Comparison of ENCODE assay signal across 19 cellular contexts in the genomic region with DNA sequence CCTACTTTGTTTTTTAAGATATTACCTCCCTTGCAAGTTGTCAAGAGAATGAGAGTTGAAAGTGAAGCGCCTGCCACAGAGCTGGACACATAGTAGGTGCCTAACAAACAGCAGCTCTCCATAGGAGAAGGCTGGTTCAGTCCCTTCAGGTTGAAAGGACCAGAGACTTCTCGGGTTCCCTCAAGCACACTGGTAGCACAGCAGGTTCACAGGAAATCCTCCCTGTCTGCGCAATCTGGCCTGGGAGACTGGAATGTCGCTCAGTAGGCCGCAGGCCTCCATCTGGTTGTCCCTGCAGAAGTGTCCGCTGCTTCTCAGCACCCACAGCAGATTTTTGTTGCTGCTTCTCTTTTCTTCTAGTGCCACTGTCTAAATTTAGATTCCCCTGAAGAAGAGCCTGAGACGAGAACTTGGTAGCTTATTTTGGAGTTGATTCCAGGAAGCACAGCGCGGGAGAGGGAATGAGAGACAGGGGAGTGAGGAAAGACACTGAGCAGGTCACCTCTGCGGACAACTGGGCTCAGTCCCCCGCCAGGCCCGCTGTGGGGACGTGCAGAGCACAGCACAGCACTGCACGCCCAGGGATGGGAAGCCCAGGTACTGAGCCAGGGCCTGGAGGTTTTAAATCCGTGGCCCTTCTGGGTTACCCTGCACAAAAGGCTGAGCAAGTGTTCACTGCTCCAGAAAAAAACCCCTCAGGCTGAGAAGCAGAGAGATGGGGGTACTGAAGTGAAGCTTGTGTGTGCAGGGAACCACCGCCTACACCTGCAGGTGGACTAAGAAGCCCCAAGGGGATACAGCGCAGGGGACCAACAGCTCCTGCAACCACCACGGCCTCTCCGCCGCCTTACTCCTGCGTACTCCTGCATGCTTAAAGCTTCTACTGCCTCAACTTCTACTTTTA. TPM values are rescaled to one million over a fixed set of nuclear protein-coding genes. Genes with fewer than 3 reads are reported as not detected.
DNase-seq lines count a peak whose midpoint lies in the region; ATAC-seq, FAIRE-seq and TF ChIP-seq lines count a peak whose summit lies in the region.
"Had no signal": no experiment of that assay in that cellular context is flagged by ENCODE, and none has a peak within 500 bp of the region (broad histone marks: within the 10 kb centered on the region; RNA-seq: fewer than 3 reads in every experiment).

No MANE protein-coding gene starts in this region.

- POLR2A ChIA-PET in H1 (lab: Charles Lee; ENCODE audit: partially characterized antibody): interaction anchor here (0.9 to 1.9 kb wide), 6 partner anchors 10 to 97 kb away, joined by 3 to 8 read pairs (median 3); no protein-coding TSS in a partner anchor
- POLR2A ChIA-PET in activated CD8-positive, alpha-beta T cell treated with anti-CD3 and anti-CD28 coated beads, Interleukin-2, amount 10 ng/mL, durations not matched to agents 7 days and 5 days (lab: Charles Lee): no interaction called here

- H3K4me3 ChIP-seq in DOHH2 (ENCODE audit: low read length): peak overlapping the region; percentile 62
- no peak overlapping the region for H3K4me3 ChIP-seq in Loucy (ENCODE audit: low read length, poor library complexity, severe bottlenecking)
- H3K4me3 ChIP-seq in H1 (ENCODE audit: extremely low read depth in 1 of 4, insufficient read depth in 2 of 4, low read depth in 3 of 4, low read length in 4 of 4): no peak overlapping the region
- H3K4me3 ChIP-seq: adrenal gland, PC-9, smooth muscle cell had no signal

- no peak overlapping the region for H2BK120ac ChIP-seq in H1 (replicated peaks; ENCODE audit: low read depth, low read length)

- H3K4me2 ChIP-seq in DOHH2 (ENCODE audit: low read length): peak overlapping the region; percentile 89
- no peak overlapping the region for H3K4me2 ChIP-seq in Loucy (ENCODE audit: low read depth, low read length, poor library complexity, severe bottlenecking)
- no peak overlapping the region for H3K4me2 ChIP-seq in H1 (ENCODE audit: insufficient read depth in 1 of 2, low read depth in 2 of 2, low read length in 2 of 2)
- H3K4me2 ChIP-seq: PC-9, smooth muscle cell had no signal

- H3K9ac ChIP-seq in Loucy (ENCODE audit: low read depth, low read length, poor library complexity, severe bottlenecking): no peak overlapping the region
- H3K9ac ChIP-seq in H1 (replicated peaks in 1 of 4; ENCODE audit: extremely low read depth in 1 of 4, low read depth in 3 of 4, low read length in 3 of 4): no peak overlapping the region

- H2BK20ac ChIP-seq in H1 (ENCODE audit: low read length): no peak overlapping the region

- H3K36me3 ChIP-seq in DOHH2 (ENCODE audit: control insufficient read depth, low read length) (no peaks in the 10 kb centered on the region), Loucy (ENCODE audit: insufficient read depth, low read length) (no peaks in the 10 kb centered on the region), H1 (ENCODE audit: control insufficient read depth in 2 of 4, insufficient read depth in 4 of 4, low read length in 3 of 4) (no peaks in the 10 kb centered on the region)
- H3K36me3 ChIP-seq: adrenal gland had no signal

- WGBS in H1 (ENCODE audit: extremely low coverage in 1 of 2, insufficient coverage in 1 of 2, insufficient read length in 1 of 2, insufficient replicate concordance in 2 of 2, low coverage in 1 of 2, low lambda C conversion rate in 2 of 2, missing lambda C conversion rate in 1 of 2), 2 experiments: 90% methylated on average over 21 of the region's 21 CpGs; no CpG with 5 or more reads in 1 of the 2 experiments

- H3F3A ChIP-seq in DOHH2 (ENCODE audit: control insufficient read depth, insufficient read depth) (no peaks in the 10 kb centered on the region), Loucy (ENCODE audit: low read depth) (no peaks in the 10 kb centered on the region)

- H3K27me3 Mint-ChIP-seq in nephron progenitor cell (ENCODE audit: low read depth, poor library complexity): peaks cover 9% of the 10 kb centered on the region
- no peaks in the 10 kb centered on the region for H3K27me3 Mint-ChIP-seq in mesothelial cell of epicardium (ENCODE audit: low read depth)
- H3K27me3 Mint-ChIP-seq in activated CD8-positive, alpha-beta T cell treated with anti-CD3 and anti-CD28 coated beads, Interleukin-2, amount 10 ng/mL, durations not matched to agents 7 days and 5 days (ENCODE audit: low read depth): no peaks in the 10 kb centered on the region
- H3K27me3 Mint-ChIP-seq: activated CD8-positive, alpha-beta T cell treated with anti-CD3 and anti-CD28 coated beads for 36 hours; stimulated activated naive CD8-positive, alpha-beta T cell treated with anti-CD3 and anti-CD28 coated beads, Interleukin-15, amount 100 ng/mL, for 72 hours had no signal

- H3K27ac ChIP-seq in DOHH2 (ENCODE audit: low read depth, low read length): peak overlapping the region; percentile 44
- no peak overlapping the region for H3K27ac ChIP-seq in H1 (ENCODE audit: low read depth, low read length)
- H3K27ac ChIP-seq: adrenal gland, PC-9 had no signal

- H3K56ac ChIP-seq in H1 (replicated peaks; ENCODE audit: insufficient read length, low read depth, low read length): no peak overlapping the region

- CTCF ChIA-PET in H1 (lab: Charles Lee; ENCODE audit: partially characterized antibody): interaction anchor here (0.9 to 2.0 kb wide), 4 partner anchors 21 to 69 kb away, joined by 3 to 6 read pairs (median 4); no protein-coding TSS in a partner anchor
- CTCF ChIA-PET in activated CD8-positive, alpha-beta T cell treated with anti-CD3 and anti-CD28 coated beads, Interleukin-2, amount 10 ng/mL, durations not matched to agents 7 days and 5 days (lab: Charles Lee): no interaction called here

- H3K79me2 ChIP-seq in DOHH2 (ENCODE audit: control insufficient read depth, low read length): no peaks in the 10 kb centered on the region
- H3K79me2 ChIP-seq in Loucy (ENCODE audit: insufficient read depth, low read length): no peaks in the 10 kb centered on the region
- H3K79me2 ChIP-seq in H1 (ENCODE audit: control insufficient read depth in 1 of 2, insufficient read depth in 2 of 2, low read length in 2 of 2): no peaks in the 10 kb centered on the region

- peaks cover 19% of the 10 kb centered on the region for H3K4me1 ChIP-seq in DOHH2 (ENCODE audit: control insufficient read depth, low read length)
- no peaks in the 10 kb centered on the region for H3K4me1 ChIP-seq in Loucy (ENCODE audit: insufficient read depth, low read length, poor library complexity, severe bottlenecking)
- H3K4me1 ChIP-seq in H1 (replicated peaks in 1 of 4; ENCODE audit: control insufficient read depth in 3 of 4, insufficient read depth in 4 of 4, low read length in 3 of 4): no peaks in the 10 kb centered on the region
- H3K4me1 ChIP-seq: adrenal gland had no signal

- TF ChIP-seq POLR2A in H1 (IDR thresholded peaks at IDR 0.05; ENCODE audit: control extremely low read depth in 1 of 2, low read depth in 2 of 2, low read length in 2 of 2): no peak

- no peak overlapping the region for H3K4ac ChIP-seq in H1 (replicated peaks; ENCODE audit: insufficient read length, low read depth, low read length)

- no peak for TF ChIP-seq RAD21 in H1 (IDR thresholded peaks at IDR 0.05 in 1 of 2, conservative IDR thresholded peaks at IDR 0.05 in 1 of 2; ENCODE audit: low read depth in 2 of 2, low read length in 2 of 2)

- H3K23me2 ChIP-seq in H1 (ENCODE audit: low read depth, low read length): no peaks in the 10 kb centered on the region

- H3K27me3 ChIP-seq in DOHH2 (ENCODE audit: control insufficient read depth, low read length) (no peaks in the 10 kb centered on the region), Loucy (ENCODE audit: insufficient read depth, low read length, poor library complexity, severe bottlenecking) (no peaks in the 10 kb centered on the region), H1 (replicated peaks in 1 of 4; ENCODE audit: control insufficient read depth in 3 of 4, extremely low read depth in 1 of 4, insufficient read depth in 3 of 4, low read length in 3 of 4) (no peaks in the 10 kb centered on the region)
- H3K27me3 ChIP-seq: adrenal gland had no signal

- H3K18ac ChIP-seq in H1 (ENCODE audit: extremely low read depth, low read length): no peak overlapping the region

- DNase-seq in H1 (ENCODE audit: low read depth in 1 of 2, low spot score in 2 of 2) (no peak), nephron progenitor cell (no peak), mesothelial cell of epicardium (ENCODE audit: low spot score in 2 of 2, unreplicated experiment in 2 of 2) (no peak), ureter (ENCODE audit: low spot score) (no peak)
- no peak for DNase-seq in activated CD8-positive, alpha-beta T cell treated with anti-CD3 and anti-CD28 coated beads, Interleukin-2, amount 10 ng/mL, durations not matched to agents 7 days and 5 days
- DNase-seq: activated CD8-positive, alpha-beta T cell treated with anti-CD3 and anti-CD28 coated beads for 36 hours; adrenal gland; foreskin melanocyte; immature natural killer cell; NCI-H187; NCI-H510A; PC-9; stimulated activated naive CD8-positive, alpha-beta T cell treated with anti-CD3 and anti-CD28 coated beads, Interleukin-15, amount 100 ng/mL, for 72 hours had no signal

- H3K27ac Mint-ChIP-seq in nephron progenitor cell: peak overlapping the region; percentile 78
- H3K27ac Mint-ChIP-seq in mesothelial cell of epicardium: no peak overlapping the region
- H3K27ac Mint-ChIP-seq in activated CD8-positive, alpha-beta T cell treated with anti-CD3 and anti-CD28 coated beads, Interleukin-2, amount 10 ng/mL, durations not matched to agents 7 days and 5 days: no peak overlapping the region
- H3K27ac Mint-ChIP-seq: activated CD8-positive, alpha-beta T cell treated with anti-CD3 and anti-CD28 coated beads for 36 hours; activated T-helper 2 cell treated with anti-CD3 and anti-CD28 coated beads, Interferon-gamma antibody, Interleukin-2, Interleukin-4, amounts not matched to agents 10 μg/mL and 5 μg/mL and 100 μg/mL, durations not matched to agents 14 hours and 24 hours and 36 hours; immature natural killer cell had no signal

- H2BK5ac ChIP-seq in H1 (ENCODE audit: low read depth, low read length): no peak overlapping the region

- H3K14ac ChIP-seq in H1 (ENCODE audit: insufficient read length): no peak overlapping the region

- no peaks in the 10 kb centered on the region for H3K36me3 Mint-ChIP-seq in nephron progenitor cell (ENCODE audit: low read depth)
- H3K36me3 Mint-ChIP-seq in mesothelial cell of epicardium: no peaks in the 10 kb centered on the region
- no peaks in the 10 kb centered on the region for H3K36me3 Mint-ChIP-seq in activated CD8-positive, alpha-beta T cell treated with anti-CD3 and anti-CD28 coated beads, Interleukin-2, amount 10 ng/mL, durations not matched to agents 7 days and 5 days (ENCODE audit: low read depth)
- H3K36me3 Mint-ChIP-seq: immature natural killer cell had no signal

- H4K20me1 ChIP-seq in DOHH2 (ENCODE audit: control insufficient read depth, insufficient read depth, low read depth, low read length) (no peaks in the 10 kb centered on the region), Loucy (ENCODE audit: insufficient read depth, low read length, poor library complexity, severe bottlenecking) (no peaks in the 10 kb centered on the region), H1 (replicated peaks in 1 of 2; ENCODE audit: control insufficient read depth in 1 of 2, insufficient read depth in 2 of 2, low read length in 2 of 2) (no peaks in the 10 kb centered on the region)

- H3K9me3 Mint-ChIP-seq in nephron progenitor cell: no peaks in the 10 kb centered on the region
- no peaks in the 10 kb centered on the region for H3K9me3 Mint-ChIP-seq in mesothelial cell of epicardium
- no peaks in the 10 kb centered on the region for H3K9me3 Mint-ChIP-seq in activated CD8-positive, alpha-beta T cell treated with anti-CD3 and anti-CD28 coated beads, Interleukin-2, amount 10 ng/mL, durations not matched to agents 7 days and 5 days (ENCODE audit: insufficient read depth)
- H3K9me3 Mint-ChIP-seq: activated CD8-positive, alpha-beta T cell treated with anti-CD3 and anti-CD28 coated beads for 36 hours; activated T-helper 2 cell treated with anti-CD3 and anti-CD28 coated beads, Interferon-gamma antibody, Interleukin-2, Interleukin-4, amounts not matched to agents 10 μg/mL and 5 μg/mL and 100 μg/mL, durations not matched to agents 14 hours and 24 hours and 36 hours; immature natural killer cell; stimulated activated naive CD8-positive, alpha-beta T cell treated with anti-CD3 and anti-CD28 coated beads, Interleukin-15, amount 100 ng/mL, for 72 hours had no signal

- no peak overlapping the region for H4K91ac ChIP-seq in H1 (replicated peaks; ENCODE audit: insufficient read length, low read length)

- no peak overlapping the region for H3K23ac ChIP-seq in H1 (ENCODE audit: insufficient read length)

- H2AFZ ChIP-seq in Loucy (ENCODE audit: low read length) (peak overlapping the region; percentile 19; the same call in 1 of the 2 replicates), H1 (ENCODE audit: low read length) (peak overlapping the region; percentile 70; the same call in 1 of the 2 replicates)
- H2AFZ ChIP-seq: PC-9 had no signal

- no peak overlapping the region for H2BK15ac ChIP-seq in H1 (ENCODE audit: low read length)

- H3K79me1 ChIP-seq in H1 (ENCODE audit: low read depth, low read length): no peaks in the 10 kb centered on the region

- H4K5ac ChIP-seq in H1 (ENCODE audit: insufficient read length, low read depth, low read length): no peak overlapping the region

- no peak overlapping the region for H2AK5ac ChIP-seq in H1 (ENCODE audit: low read depth, low read length)

- FAIRE-seq in H1 (lab: Jason Lieb, UNC): no peak
- FAIRE-seq: GM19239 had no signal

- no peaks in the 10 kb centered on the region for H3K9me3 ChIP-seq in DOHH2 (ENCODE audit: control insufficient read depth, insufficient read depth, low read length)
- H3K9me3 ChIP-seq in Loucy (ENCODE audit: insufficient read depth, low read depth, low read length): no peaks in the 10 kb centered on the region
- no peaks in the 10 kb centered on the region for H3K9me3 ChIP-seq in H1 (ENCODE audit: insufficient read depth in 2 of 2, low read depth in 1 of 2, low read length in 1 of 2)
- H3K9me3 ChIP-seq: adrenal gland had no signal

- TF ChIP-seq EP300 in H1 (IDR thresholded peaks at IDR 0.05; ENCODE audit: borderline replicate concordance in 1 of 2, low read depth in 2 of 2, low read length in 2 of 2): no peak

- peaks cover 12% of the 10 kb centered on the region for H3K4me1 Mint-ChIP-seq in nephron progenitor cell
- H3K4me1 Mint-ChIP-seq in mesothelial cell of epicardium: no peaks in the 10 kb centered on the region
- no peaks in the 10 kb centered on the region for H3K4me1 Mint-ChIP-seq in activated CD8-positive, alpha-beta T cell treated with anti-CD3 and anti-CD28 coated beads, Interleukin-2, amount 10 ng/mL, durations not matched to agents 7 days and 5 days (ENCODE audit: low read depth)
- H3K4me1 Mint-ChIP-seq: immature natural killer cell; stimulated activated naive CD8-positive, alpha-beta T cell treated with anti-CD3 and anti-CD28 coated beads, Interleukin-15, amount 100 ng/mL, for 72 hours had no signal

- no peak for ATAC-seq in HG02798 (IDR thresholded peaks at IDR 0.05; ENCODE audit: poor library complexity, unreplicated experiment)
- ATAC-seq in activated CD8-positive, alpha-beta T cell treated with anti-CD3 and anti-CD28 coated beads, Interleukin-2, amount 10 ng/mL, durations not matched to agents 7 days and 5 days: no peak
- ATAC-seq: activated CD8-positive, alpha-beta T cell treated with anti-CD3 and anti-CD28 coated beads for 36 hours; stimulated activated naive CD8-positive, alpha-beta T cell treated with anti-CD3 and anti-CD28 coated beads, Interleukin-15, amount 100 ng/mL, for 72 hours had no signal

- no peak overlapping the region; the same call in 1 of the 2 replicates for H4K8ac ChIP-seq in H1 (ENCODE audit: extremely low read depth, insufficient read depth, low read length)

- no peaks in the 10 kb centered on the region for H3K9me2 ChIP-seq in DOHH2 (replicated peaks; ENCODE audit: control insufficient read depth, low read length)
- no peaks in the 10 kb centered on the region for H3K9me2 ChIP-seq in Loucy (replicated peaks; ENCODE audit: low read depth, low read length)

- TF ChIP-seq CTCF in DOHH2 (IDR thresholded peaks at IDR 0.05; ENCODE audit: low read depth, low read length, poor library complexity, severe bottlenecking) (no peak), Loucy (conservative IDR thresholded peaks at IDR 0.05; ENCODE audit: low read length) (no peak), H1 (IDR thresholded peaks at IDR 0.05; ENCODE audit: control extremely low read depth in 1 of 3, insufficient read depth in 1 of 3, low read depth in 1 of 3, low read length in 3 of 3) (no peak), nephron progenitor cell (IDR thresholded peaks at IDR 0.05) (no peak), mesothelial cell of epicardium (IDR thresholded peaks at IDR 0.05; ENCODE audit: unreplicated experiment) (no peak)

- H2BK12ac ChIP-seq in H1 (ENCODE audit: low read depth, low read length): no peak overlapping the region

- H3K4me3 Mint-ChIP-seq in nephron progenitor cell (no peak overlapping the region), mesothelial cell of epicardium (no peak overlapping the region)
- H3K4me3 Mint-ChIP-seq in activated CD8-positive, alpha-beta T cell treated with anti-CD3 and anti-CD28 coated beads, Interleukin-2, amount 10 ng/mL, durations not matched to agents 7 days and 5 days: no peak overlapping the region
- H3K4me3 Mint-ChIP-seq: activated CD8-positive, alpha-beta T cell treated with anti-CD3 and anti-CD28 coated beads for 36 hours; immature natural killer cell; stimulated activated naive CD8-positive, alpha-beta T cell treated with anti-CD3 and anti-CD28 coated beads, Interleukin-15, amount 100 ng/mL, for 72 hours had no signal

RNA-seq across cellular contexts. Expression of a gene that starts 31.6 kb away (rescaled TPM):
- total RNA-seq in H1 (2021; fragmentation: NEBNext Ultra II Directional; extraction: Animal tissue kit (Norgen Biotek cat#: 25700)): 74.4 and 76.5 TPM in 2 replicates
- 79.3 and 119 TPM in 2 replicates for polyA plus RNA-seq in H1 (2011; rRNA removed)
- polyA plus RNA-seq in H1 (2011; cell fraction: cytosol; rRNA removed): 108 TPM
- 51.4 TPM for polyA plus RNA-seq in H1 (2011; cell fraction: nucleus; rRNA removed)
- 105 to 148 TPM (median 110 TPM) in 4 replicates for polyA plus RNA-seq in H1 (2012, experiment 1 of 2)
- polyA plus RNA-seq in H1 (2012, experiment 2 of 2): 86.2 TPM
- polyA plus RNA-seq in H1 (2013, experiment 1 of 2): 76.0 TPM
- 74.6 TPM for polyA plus RNA-seq in H1 (2013, experiment 2 of 2)
- 24.2 and 24.5 TPM in 2 replicates for polyA minus RNA-seq in H1 (2011; rRNA and poly(A)+ RNA removed)
- 10.9 TPM for polyA minus RNA-seq in H1 (2011; cell fraction: cytosol; rRNA and poly(A)+ RNA removed)
- polyA minus RNA-seq in H1 (2011; cell fraction: nucleus; rRNA and poly(A)+ RNA removed): 15.5 TPM
- total RNA-seq in mesothelial cell of epicardium (56.7 to 60.4 TPM (median 60.1 TPM) in 3 replicates), ureter (51.7 TPM)
- 10 to 100 TPM; 84.0 to 87.9 TPM for total RNA-seq in activated CD8-positive, alpha-beta T cell treated with anti-CD3 and anti-CD28 coated beads, Interleukin-2, amount 10 ng/mL, durations not matched to agents 7 days and 5 days
